ENCODE assay signal across 11 cellular contexts in genomic region chr16:1775006-1775845, GRCh38. TPM values are rescaled to one million over a fixed set of nuclear protein-coding genes. Genes with fewer than 3 reads are reported as not detected.
DNase-seq lines count a peak whose midpoint lies in the region; FAIRE-seq and TF ChIP-seq lines count a peak whose summit lies in the region.
"Had no signal": no experiment of that assay in that cellular context is flagged by ENCODE, and none has a peak within 500 bp of the region (broad histone marks: within the 10 kb centered on the region; RNA-seq: fewer than 3 reads in every experiment).

No MANE protein-coding gene starts in this region.

- no peak overlapping the region for H3K23ac ChIP-seq in H1 (ENCODE audit: insufficient read length)

- H3K36me3 ChIP-seq in PC-9 (ENCODE audit: low read depth): 0 out of 2 replicates have a peak, but pooled peaks cover 7% of the 10 kb centered on the region
- H3K36me3 ChIP-seq in H1 (ENCODE audit: control insufficient read depth in 2 of 4, insufficient read depth in 4 of 4, low read length in 3 of 4): peaks cover 0 to 23% (median 8%) of the 10 kb centered on the region in 4 experiments; a peak in 5 of 8 replicates
- peaks cover 26 to 50% (median 39%) of the 10 kb centered on the region in 3 donors for H3K36me3 ChIP-seq in skeletal muscle tissue (ENCODE audit: control insufficient read depth in 3 of 3, insufficient read depth in 3 of 3, low read length in 3 of 3)

- no peak overlapping the region for H3K14ac ChIP-seq in H1 (ENCODE audit: insufficient read length)

- H3K79me1 ChIP-seq in H1 (ENCODE audit: low read depth, low read length): peaks cover 6% of the 10 kb centered on the region

- no peaks in the 10 kb centered on the region for H3K27me3 ChIP-seq in PC-9 (ENCODE audit: insufficient read depth, low read depth)
- no peaks in the 10 kb centered on the region for H3K27me3 ChIP-seq in H1 (replicated peaks in 1 of 4; ENCODE audit: control insufficient read depth in 3 of 4, extremely low read depth in 1 of 4, insufficient read depth in 3 of 4, low read length in 3 of 4)
- no peaks in the 10 kb centered on the region for H3K27me3 ChIP-seq in skeletal muscle tissue (ENCODE audit: control insufficient read depth in 3 of 3, insufficient read depth in 3 of 3, low read length in 3 of 3)
- H3K27me3 ChIP-seq: body of pancreas had no signal

- peak in 1 of 2 experiments; percentile 17; a peak in 1 of 3 replicates for TF ChIP-seq POLR2A in H1 (IDR thresholded peaks at IDR 0.05; ENCODE audit: control extremely low read depth in 1 of 2, low read depth in 2 of 2, low read length in 2 of 2)
- TF ChIP-seq POLR2A in GM12892 (IDR thresholded peaks at IDR 0.05; ENCODE audit: low read depth, low read length): no peak

- H2BK120ac ChIP-seq in H1 (replicated peaks; ENCODE audit: low read depth, low read length): no peak overlapping the region

- H3K9me3 Mint-ChIP-seq in activated naive CD4-positive, alpha-beta T cell treated with anti-CD3 and anti-CD28 coated beads, Interleukin-2, amount 10 ng/mL, durations not matched to agents 7 days and 5 days: no peaks in the 10 kb centered on the region

- no peak overlapping the region for H2AK5ac ChIP-seq in H1 (ENCODE audit: low read depth, low read length)

- H3K36me3 Mint-ChIP-seq in activated naive CD4-positive, alpha-beta T cell treated with anti-CD3 and anti-CD28 coated beads, Interleukin-2, amount 10 ng/mL, durations not matched to agents 7 days and 5 days: peaks cover 7% of the 10 kb centered on the region

- no peak overlapping the region for H2BK12ac ChIP-seq in H1 (ENCODE audit: low read depth, low read length)

- BruUV-seq in PC-9 (replicated peaks; lab: Mats Ljungman, UMichigan): no TSS peak

- H2BK20ac ChIP-seq in H1 (ENCODE audit: low read length): no peak overlapping the region

- no peak for DNase-seq in activated naive CD4-positive, alpha-beta T cell treated with anti-CD3 and anti-CD28 coated beads, Interleukin-2, amount 10 ng/mL, durations not matched to agents 7 days and 5 days
- DNase-seq in activated naive CD4-positive, alpha-beta T cell treated with Interleukin-2 at 50 U/mL for 16 hours: no peak
- DNase-seq in PC-9 (no peak), H1 (ENCODE audit: low read depth in 1 of 2, low spot score in 2 of 2) (no peak), GM12892 (ENCODE audit: insufficient read length) (no peak), NCI-H2171 treated with DMSO at 0.1 percent for 48 hours (lab: John Stamatoyannopoulos, UW) (no peak)
- no peak for DNase-seq in activated effector memory CD4-positive, alpha-beta T cell treated with Interleukin-2 at 50 U/mL for 16 hours
- DNase-seq: nucleus accumbens had no signal

- H3K4me2 ChIP-seq in PC-9 (peak overlapping the region; percentile 99), H1 (ENCODE audit: insufficient read depth in 1 of 2, low read depth in 2 of 2, low read length in 2 of 2) (no peak overlapping the region; a peak in 1 of 4 replicates)

- H3K9me2 ChIP-seq in PC-9 (ENCODE audit: insufficient read depth): no peaks in the 10 kb centered on the region

- peak overlapping the region; percentile 46; the same call in 1 of the 2 replicates for H4K8ac ChIP-seq in H1 (ENCODE audit: extremely low read depth, insufficient read depth, low read length)

- H4K91ac ChIP-seq in H1 (replicated peaks; ENCODE audit: insufficient read length, low read length): no peak overlapping the region

- intact Hi-C loops in PC-9 (cut with micrococcal nuclease; ENCODE audit: unreplicated experiment): no loop called here

- CTCF ChIA-PET in activated naive CD4-positive, alpha-beta T cell treated with anti-CD3 and anti-CD28 coated beads, Interleukin-2, amount 10 ng/mL, durations not matched to agents 7 days and 5 days (lab: Charles Lee): interaction anchor here (0.9 kb wide), 1 partner anchor 39 kb away, joined by 3 read pairs; no protein-coding TSS in a partner anchor
- CTCF ChIA-PET in PC-9 (lab: Charles Lee): interaction anchor here (0.6 kb wide), 1 partner anchor 672 kb away, joined by 3 read pairs; no protein-coding TSS in a partner anchor
- CTCF ChIA-PET in H1 (lab: Charles Lee; ENCODE audit: partially characterized antibody): interaction anchor here (1.1 to 2.7 kb wide), 7 partner anchors 8 to 48 kb away, joined by 3 to 13 read pairs (median 5); partner anchors contain the start of genes IGFALS, NUBP2 and SPSB3

- H3K4me1 ChIP-seq in PC-9 (replicated peaks; ENCODE audit: insufficient read depth) (peaks cover 15% of the 10 kb centered on the region), H1 (replicated peaks in 1 of 4; ENCODE audit: control insufficient read depth in 3 of 4, insufficient read depth in 4 of 4, low read length in 3 of 4) (peaks cover 0 to 8% (median 5%) of the 10 kb centered on the region in 4 experiments; a peak in 5 of 7 replicates), skeletal muscle tissue (ENCODE audit: control insufficient read depth in 3 of 3, insufficient read depth in 3 of 3, low read length in 3 of 3) (peaks cover 31 to 56% (median 40%) of the 10 kb centered on the region in 3 donors)

- no peak for TF ChIP-seq EP300 in H1 (IDR thresholded peaks at IDR 0.05; ENCODE audit: borderline replicate concordance in 1 of 2, low read depth in 2 of 2, low read length in 2 of 2)

- no peak overlapping the region for H2AFZ ChIP-seq in PC-9
- no peak overlapping the region for H2AFZ ChIP-seq in H1 (ENCODE audit: low read length)

- H3K9ac ChIP-seq in H1 (replicated peaks in 1 of 4; ENCODE audit: extremely low read depth in 1 of 4, low read depth in 3 of 4, low read length in 3 of 4) (no peak overlapping the region), skeletal muscle tissue (ENCODE audit: low read depth in 1 of 3, low read length in 3 of 3) (peak overlapping the region in 2 of 3 donors; percentile 82 to 95)

- H4K20me1 ChIP-seq in PC-9 (ENCODE audit: insufficient read depth): peaks cover 37% of the 10 kb centered on the region
- peaks cover 0 to 30% of the 10 kb centered on the region in 2 experiments for H4K20me1 ChIP-seq in H1 (replicated peaks in 1 of 2; ENCODE audit: control insufficient read depth in 1 of 2, insufficient read depth in 2 of 2, low read length in 2 of 2)

- no peaks in the 10 kb centered on the region for H3K27me3 Mint-ChIP-seq in activated naive CD4-positive, alpha-beta T cell treated with anti-CD3 and anti-CD28 coated beads, Interleukin-2, amount 10 ng/mL, durations not matched to agents 7 days and 5 days

- TF ChIP-seq CTCF in PC-9 (conservative IDR thresholded peaks at IDR 0.05): no peak
- no peak for TF ChIP-seq CTCF in H1 (IDR thresholded peaks at IDR 0.05; ENCODE audit: control extremely low read depth in 1 of 3, insufficient read depth in 1 of 3, low read depth in 1 of 3, low read length in 3 of 3)

- FAIRE-seq in H1 (lab: Jason Lieb, UNC) (no peak), GM12892 (lab: Jason Lieb, UNC) (no peak)
- FAIRE-seq: endometrium had no signal

- peaks cover 34% of the 10 kb centered on the region for H3F3A ChIP-seq in PC-9 (ENCODE audit: insufficient read depth, low read depth)

- POLR2A ChIA-PET in PC-9 (lab: Charles Lee; ENCODE audit: unreplicated experiment): interaction anchor here (1.4 kb wide), 1 partner anchor 7 kb away, joined by 8 read pairs; the partner anchor contains the start of genes NUBP2 and SPSB3
- POLR2A ChIA-PET in H1 (lab: Charles Lee; ENCODE audit: partially characterized antibody): interaction anchor here (0.6 to 13.5 kb wide), 10 partner anchors 4 to 1355 kb away, joined by 3 to 246 read pairs (median 4); partner anchors contain the start of genes EME2, JPT2, MRPS34 and NME3

- H3K18ac ChIP-seq in H1 (ENCODE audit: extremely low read depth, low read length): no peak overlapping the region

- H3K56ac ChIP-seq in H1 (replicated peaks; ENCODE audit: insufficient read length, low read depth, low read length): no peak overlapping the region

- peak overlapping the region; percentile 58 for H3K4me3 Mint-ChIP-seq in activated naive CD4-positive, alpha-beta T cell treated with anti-CD3 and anti-CD28 coated beads, Interleukin-2, amount 10 ng/mL, durations not matched to agents 7 days and 5 days

- no peak for TF ChIP-seq RAD21 in H1 (IDR thresholded peaks at IDR 0.05 in 1 of 2, conservative IDR thresholded peaks at IDR 0.05 in 1 of 2; ENCODE audit: low read depth in 2 of 2, low read length in 2 of 2)

- H3K79me2 ChIP-seq in PC-9 (ENCODE audit: low read depth) (peaks cover 41% of the 10 kb centered on the region), H1 (ENCODE audit: control insufficient read depth in 1 of 2, insufficient read depth in 2 of 2, low read length in 2 of 2) (peaks cover 0 to 15% of the 10 kb centered on the region in 2 experiments; a peak in 1 of 4 replicates)

- H2BK15ac ChIP-seq in H1 (ENCODE audit: low read length): no peak overlapping the region

- no peak overlapping the region for H3K27ac Mint-ChIP-seq in activated naive CD4-positive, alpha-beta T cell treated with anti-CD3 and anti-CD28 coated beads, Interleukin-2, amount 10 ng/mL, durations not matched to agents 7 days and 5 days

- H3K23me2 ChIP-seq in H1 (ENCODE audit: low read depth, low read length): peaks cover 17% of the 10 kb centered on the region

- no peak overlapping the region for H3K4ac ChIP-seq in H1 (replicated peaks; ENCODE audit: insufficient read length, low read depth, low read length)

- H3K4me1 Mint-ChIP-seq in activated naive CD4-positive, alpha-beta T cell treated with anti-CD3 and anti-CD28 coated beads, Interleukin-2, amount 10 ng/mL, durations not matched to agents 7 days and 5 days: peaks cover 21% of the 10 kb centered on the region

- no peak overlapping the region for H4K5ac ChIP-seq in H1 (ENCODE audit: insufficient read length, low read depth, low read length)

- H3K9me3 ChIP-seq in PC-9 (ENCODE audit: insufficient read depth, low read depth): no peaks in the 10 kb centered on the region
- no peaks in the 10 kb centered on the region for H3K9me3 ChIP-seq in H1 (ENCODE audit: insufficient read depth in 2 of 2, low read depth in 1 of 2, low read length in 1 of 2)
- no peaks in the 10 kb centered on the region for H3K9me3 ChIP-seq in skeletal muscle tissue (ENCODE audit: control insufficient read depth in 3 of 3, low read length in 3 of 3)
- H3K9me3 ChIP-seq: body of pancreas had no signal

- H3K27ac ChIP-seq in PC-9 (no peak overlapping the region), H1 (ENCODE audit: low read depth, low read length) (no peak overlapping the region), skeletal muscle tissue (ENCODE audit: low read depth, low read length) (no peak overlapping the region)

- H2BK5ac ChIP-seq in H1 (ENCODE audit: low read depth, low read length): no peak overlapping the region

- WGBS in H1 (ENCODE audit: extremely low coverage in 1 of 2, insufficient coverage in 1 of 2, insufficient read length in 1 of 2, insufficient replicate concordance in 2 of 2, low coverage in 1 of 2, low lambda C conversion rate in 2 of 2, missing lambda C conversion rate in 1 of 2), 2 experiments: 94% methylated on average over 20 of the region's 30 CpGs; no CpG with 5 or more reads in 1 of the 2 experiments

- H3K4me3 ChIP-seq in PC-9: no peak overlapping the region
- no peak overlapping the region for H3K4me3 ChIP-seq in H1 (ENCODE audit: extremely low read depth in 1 of 4, insufficient read depth in 2 of 4, low read depth in 3 of 4, low read length in 4 of 4)
- H3K4me3 ChIP-seq in skeletal muscle tissue (ENCODE audit: low read length in 3 of 3): no peak overlapping the region
- H3K4me3 ChIP-seq: body of pancreas had no signal

RNA-seq across cellular contexts. Expression of gene MRPS34, which starts 2.3 kb away (rescaled TPM):
- total RNA-seq in PC-9 (2021) (201 and 247 TPM in 2 replicates), skeletal muscle tissue (17.7 TPM)
- 252 and 267 TPM in 2 replicates for total RNA-seq in H1 (2021; fragmentation: NEBNext Ultra II Directional; extraction: Animal tissue kit (Norgen Biotek cat#: 25700))
- polyA plus RNA-seq in H1 (2011; rRNA removed): 168 and 250 TPM in 2 replicates
- 256 TPM for polyA plus RNA-seq in H1 (2011; cell fraction: cytosol; rRNA removed)
- polyA plus RNA-seq in H1 (2011; cell fraction: nucleus; rRNA removed): 198 TPM
- 193 to 245 TPM (median 224 TPM) in 4 replicates for polyA plus RNA-seq in H1 (2012, experiment 1 of 2)
- polyA plus RNA-seq in H1 (2012, experiment 2 of 2): 253 TPM
- polyA plus RNA-seq in H1 (2013, experiment 1 of 2): 216 TPM
- 235 TPM for polyA plus RNA-seq in H1 (2013, experiment 2 of 2)
- 35.3 and 37.0 TPM in 2 replicates for polyA minus RNA-seq in H1 (2011; rRNA and poly(A)+ RNA removed)
- 103 TPM for polyA minus RNA-seq in H1 (2011; cell fraction: cytosol; rRNA and poly(A)+ RNA removed)
- polyA minus RNA-seq in H1 (2011; cell fraction: nucleus; rRNA and poly(A)+ RNA removed): 46.1 TPM
- 58.1 TPM for polyA plus RNA-seq in GM12892 (2012; ENCODE audit: missing spikeins)

RNA-seq across cellular contexts. Expression of gene EME2, which starts 2.6 kb away (rescaled TPM):
- total RNA-seq in PC-9 (2021) (24.2 and 32.4 TPM in 2 replicates), skeletal muscle tissue (5.2 TPM)
- 19.3 and 19.7 TPM in 2 replicates for total RNA-seq in H1 (2021; fragmentation: NEBNext Ultra II Directional; extraction: Animal tissue kit (Norgen Biotek cat#: 25700))
- polyA plus RNA-seq in H1 (2011; rRNA removed): 13.1 and 17.0 TPM in 2 replicates
- polyA plus RNA-seq in H1 (2011; cell fraction: cytosol; rRNA removed): 17.4 TPM
- polyA plus RNA-seq in H1 (2011; cell fraction: nucleus; rRNA removed): 144 TPM
- 15.4 to 20.9 TPM (median 18.8 TPM) in 4 replicates for polyA plus RNA-seq in H1 (2012, experiment 1 of 2)
- polyA plus RNA-seq in H1 (2012, experiment 2 of 2): 10.1 TPM
- polyA plus RNA-seq in H1 (2013, experiment 1 of 2): 6.1 TPM
- polyA plus RNA-seq in H1 (2013, experiment 2 of 2): 4.8 TPM
- polyA minus RNA-seq in H1 (2011; rRNA and poly(A)+ RNA removed): 4.4 and 4.6 TPM in 2 replicates
- 8.2 TPM for polyA minus RNA-seq in H1 (2011; cell fraction: cytosol; rRNA and poly(A)+ RNA removed)
- polyA minus RNA-seq in H1 (2011; cell fraction: nucleus; rRNA and poly(A)+ RNA removed): 33.1 TPM
- 6.3 TPM for polyA plus RNA-seq in GM12892 (2012; ENCODE audit: missing spikeins)

RNA-seq across cellular contexts. Expression of gene NME3, which starts 3.9 kb away (rescaled TPM):
- 49.0 and 87.8 TPM in 2 replicates for total RNA-seq in PC-9 (2021)
- 70.9 and 72.5 TPM in 2 replicates for total RNA-seq in H1 (2021; fragmentation: NEBNext Ultra II Directional; extraction: Animal tissue kit (Norgen Biotek cat#: 25700))
- polyA plus RNA-seq in H1 (2011; rRNA removed): 163 and 214 TPM in 2 replicates
- 121 TPM for polyA plus RNA-seq in H1 (2011; cell fraction: cytosol; rRNA removed)
- 208 TPM for polyA plus RNA-seq in H1 (2011; cell fraction: nucleus; rRNA removed)
- 38.1 to 86.9 TPM (median 80.9 TPM) in 4 replicates for polyA plus RNA-seq in H1 (2012, experiment 1 of 2)
- 93.0 TPM for polyA plus RNA-seq in H1 (2012, experiment 2 of 2)
- 73.8 TPM for polyA plus RNA-seq in H1 (2013, experiment 1 of 2)
- 79.6 TPM for polyA plus RNA-seq in H1 (2013, experiment 2 of 2)
- polyA minus RNA-seq in H1 (2011; rRNA and poly(A)+ RNA removed): 4.7 and 7.5 TPM in 2 replicates
- polyA minus RNA-seq in H1 (2011; cell fraction: cytosol; rRNA and poly(A)+ RNA removed): 31.9 TPM
- polyA minus RNA-seq in H1 (2011; cell fraction: nucleus; rRNA and poly(A)+ RNA removed): 46.7 TPM
- total RNA-seq in skeletal muscle tissue: 20.4 TPM
- polyA plus RNA-seq in GM12892 (2012; ENCODE audit: missing spikeins): 11.8 TPM

RNA-seq across cellular contexts. Expression of gene SPSB3, which starts 7.1 kb away (rescaled TPM):
- 58.2 and 86.6 TPM in 2 replicates for total RNA-seq in PC-9 (2021)
- total RNA-seq in H1 (2021; fragmentation: NEBNext Ultra II Directional; extraction: Animal tissue kit (Norgen Biotek cat#: 25700)): 22.5 and 25.3 TPM in 2 replicates
- polyA plus RNA-seq in H1 (2011; rRNA removed): 37.8 and 60.1 TPM in 2 replicates
- 45.6 TPM for polyA plus RNA-seq in H1 (2011; cell fraction: cytosol; rRNA removed)
- polyA plus RNA-seq in H1 (2011; cell fraction: nucleus; rRNA removed): 113 TPM
- polyA plus RNA-seq in H1 (2012, experiment 1 of 2): 24.3 to 39.4 TPM (median 30.0 TPM) in 4 replicates
- polyA plus RNA-seq in H1 (2012, experiment 2 of 2): 20.6 TPM
- polyA plus RNA-seq in H1 (2013, experiment 1 of 2): 19.3 TPM
- polyA plus RNA-seq in H1 (2013, experiment 2 of 2): 16.6 TPM
- polyA minus RNA-seq in H1 (2011; rRNA and poly(A)+ RNA removed): 9.8 and 10.4 TPM in 2 replicates
- 12.6 TPM for polyA minus RNA-seq in H1 (2011; cell fraction: cytosol; rRNA and poly(A)+ RNA removed)
- polyA minus RNA-seq in H1 (2011; cell fraction: nucleus; rRNA and poly(A)+ RNA removed): 24.4 TPM
- total RNA-seq in skeletal muscle tissue: 27.7 TPM
- 5.2 TPM for polyA plus RNA-seq in GM12892 (2012; ENCODE audit: missing spikeins)

RNA-seq across cellular contexts. Expression of gene NUBP2, which starts 7.5 kb away (rescaled TPM):
- total RNA-seq in PC-9 (2021) (80.0 and 103 TPM in 2 replicates), skeletal muscle tissue (40.7 TPM)
- total RNA-seq in H1 (2021; fragmentation: NEBNext Ultra II Directional; extraction: Animal tissue kit (Norgen Biotek cat#: 25700)): 68.0 and 70.3 TPM in 2 replicates
- 96.9 and 130 TPM in 2 replicates for polyA plus RNA-seq in H1 (2011; rRNA removed)
- 101 TPM for polyA plus RNA-seq in H1 (2011; cell fraction: cytosol; rRNA removed)
- 141 TPM for polyA plus RNA-seq in H1 (2011; cell fraction: nucleus; rRNA removed)
- 44.7 to 70.3 TPM (median 69.2 TPM) in 4 replicates for polyA plus RNA-seq in H1 (2012, experiment 1 of 2)
- polyA plus RNA-seq in H1 (2012, experiment 2 of 2): 80.2 TPM
- polyA plus RNA-seq in H1 (2013, experiment 1 of 2): 65.6 TPM
- 61.2 TPM for polyA plus RNA-seq in H1 (2013, experiment 2 of 2)
- 13.2 and 13.3 TPM in 2 replicates for polyA minus RNA-seq in H1 (2011; rRNA and poly(A)+ RNA removed)
- polyA minus RNA-seq in H1 (2011; cell fraction: cytosol; rRNA and poly(A)+ RNA removed): 37.4 TPM
- 42.5 TPM for polyA minus RNA-seq in H1 (2011; cell fraction: nucleus; rRNA and poly(A)+ RNA removed)
- polyA plus RNA-seq in GM12892 (2012; ENCODE audit: missing spikeins): 11.7 TPM

Comparison
In these comparisons a context has a peak if more than half of its experiments do, and no peak if none do; other contexts are left out.
1. H3K9ac ChIP-seq: peak in skeletal muscle tissue (2 of 3); none in H1 (0 of 4).
2. RNA of gene MRPS34, which starts 2.3 kb away (total RNA-seq): 252 to 267 TPM in H1 and 201 to 247 TPM in PC-9; 17.7 TPM in skeletal muscle tissue (single experiment); every median in the first group is over 10 times any median in the second.